11 cellular contexts compared by ENCODE assay signal in the genomic region with DNA sequence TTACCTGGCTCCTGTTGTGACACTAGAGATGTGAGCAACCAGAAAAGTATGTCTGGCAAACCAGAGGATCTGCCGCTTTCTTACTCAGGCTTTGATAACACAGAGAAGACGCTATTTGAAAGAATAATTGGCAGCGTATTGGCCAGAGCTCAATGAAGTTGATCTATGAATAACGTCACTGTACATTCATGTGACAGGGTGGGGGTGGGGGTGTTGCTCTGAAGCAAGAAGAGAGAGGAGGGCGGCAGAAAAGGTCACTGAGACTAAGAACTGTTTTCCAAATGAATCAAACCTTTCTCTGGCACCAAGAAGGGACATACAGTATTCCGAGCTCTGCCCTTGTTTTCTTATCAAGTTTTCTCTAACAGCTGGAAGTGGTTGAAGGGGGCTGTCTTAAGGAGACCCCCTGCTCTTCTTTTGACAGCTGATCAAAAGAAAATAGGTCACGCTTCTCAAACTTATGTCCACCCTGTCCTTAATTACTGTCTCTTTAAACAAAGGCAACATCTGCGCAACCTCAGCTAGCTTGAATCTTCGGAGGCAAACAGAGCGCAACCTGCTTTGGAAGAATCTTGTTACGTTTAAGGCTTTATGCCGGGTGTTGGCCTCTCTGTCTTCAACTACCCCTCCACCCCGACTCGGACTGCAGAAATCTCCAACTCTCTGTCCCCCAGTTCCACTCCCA. TPM values are rescaled to one million over a fixed set of nuclear protein-coding genes. Genes with fewer than 3 reads are reported as not detected.
DNase-seq lines count a peak whose midpoint lies in the region; FAIRE-seq and TF ChIP-seq lines count a peak whose summit lies in the region.
"Had no signal": no experiment of that assay in that cellular context is flagged by ENCODE, and none has a peak within 500 bp of the region (broad histone marks: within the 10 kb centered on the region; RNA-seq: fewer than 3 reads in every experiment).

No MANE protein-coding gene starts in this region.

- peaks cover 7% of the 10 kb centered on the region for H4K20me1 ChIP-seq in astrocyte (ENCODE audit: insufficient read depth, low read length)

- no peak overlapping the region for H3K27ac Mint-ChIP-seq in HFFc6
- peak overlapping the region; percentile 48 for H3K27ac Mint-ChIP-seq in astrocyte (ENCODE audit: unreplicated experiment)
- H3K27ac Mint-ChIP-seq in nephron progenitor cell: no peak overlapping the region

- H3K36me3 Mint-ChIP-seq in HFFc6 (ENCODE audit: low read depth) (peaks cover 11% of the 10 kb centered on the region), astrocyte (ENCODE audit: low read depth, unreplicated experiment) (peaks cover 3% of the 10 kb centered on the region), nephron progenitor cell (ENCODE audit: low read depth) (no peaks in the 10 kb centered on the region)

- no peak overlapping the region for H3K4me3 ChIP-seq in astrocyte (ENCODE audit: insufficient read depth, low read depth, low read length)
- H3K4me3 ChIP-seq in kidney (ENCODE audit: low read length in 2 of 2): no peak overlapping the region

- no peak for FAIRE-seq in astrocyte (lab: Jason Lieb, UNC)
- no peak for FAIRE-seq in kidney (lab: Jason Lieb, UNC)

- DNase-seq in NCI-H1105 treated with DMSO at 0.1 percent for 48 hours (lab: John Stamatoyannopoulos, UW) (peak; percentile 15), NCI-H1105 (lab: John Stamatoyannopoulos, UW) (no peak), HFFc6 (no peak), astrocyte (ENCODE audit: low read depth) (no peak), nephron progenitor cell (no peak), pons (ENCODE audit: low spot score) (no peak), RKO (ENCODE audit: low spot score) (no peak), kidney (no peak)
- DNase-seq: brain microvascular endothelial cell, transverse colon had no signal

- no peaks in the 10 kb centered on the region for H3K79me2 ChIP-seq in astrocyte (ENCODE audit: insufficient read depth, low read length)

- no peak overlapping the region for H3K27ac ChIP-seq in astrocyte (ENCODE audit: low read depth, low read length)
- H3K27ac ChIP-seq in kidney (ENCODE audit: low read depth in 2 of 2, low read length in 2 of 2): no peak overlapping the region
- H3K27ac ChIP-seq: brain microvascular endothelial cell, transverse colon had no signal

- H3K27me3 Mint-ChIP-seq in HFFc6 (ENCODE audit: insufficient read depth) (peaks cover 79% of the 10 kb centered on the region), astrocyte (ENCODE audit: low read depth, unreplicated experiment) (peaks cover 70% of the 10 kb centered on the region), nephron progenitor cell (ENCODE audit: low read depth, poor library complexity) (peaks cover 100% of the 10 kb centered on the region)

- peak overlapping the region; percentile 86; the same call in 1 of the 2 replicates for H3K4me3 Mint-ChIP-seq in HFFc6
- H3K4me3 Mint-ChIP-seq in astrocyte (ENCODE audit: unreplicated experiment): peak overlapping the region; percentile 82
- peak overlapping the region; percentile 80 for H3K4me3 Mint-ChIP-seq in nephron progenitor cell

- H3K4me1 ChIP-seq in astrocyte (ENCODE audit: insufficient read depth, low read length) (peaks cover 12% of the 10 kb centered on the region), kidney (ENCODE audit: control insufficient read depth in 1 of 2, insufficient read depth in 1 of 2, low read depth in 1 of 2, low read length in 2 of 2) (peaks cover 3 to 24% of the 10 kb centered on the region in 2 donors)

- no peaks in the 10 kb centered on the region for H3K36me3 ChIP-seq in astrocyte (ENCODE audit: insufficient read depth, low read length)
- no peaks in the 10 kb centered on the region for H3K36me3 ChIP-seq in kidney (ENCODE audit: control insufficient read depth in 1 of 2, insufficient read depth in 2 of 2, low read length in 2 of 2)
- H3K36me3 ChIP-seq: brain microvascular endothelial cell, transverse colon had no signal

- intact Hi-C loops in kidney (cut with DNase I): no loop called here

- peaks cover 91% of the 10 kb centered on the region for H3K27me3 ChIP-seq in astrocyte (ENCODE audit: insufficient read depth, low read length)

- no peak for TF ChIP-seq CTCF in HFFc6 (IDR thresholded peaks at IDR 0.05)
- TF ChIP-seq CTCF in astrocyte (IDR thresholded peaks at IDR 0.05; ENCODE audit: insufficient read depth, low read depth, low read length): no peak
- no peak for TF ChIP-seq CTCF in nephron progenitor cell (IDR thresholded peaks at IDR 0.05)
- TF ChIP-seq CTCF in kidney (IDR thresholded peaks at IDR 0.05; ENCODE audit: borderline replicate concordance, extremely low read depth, insufficient read depth): no peak

- no peak overlapping the region for H2AFZ ChIP-seq in astrocyte (ENCODE audit: low read depth, low read length)

- H3K4me2 ChIP-seq in astrocyte (ENCODE audit: low read length): no peak overlapping the region

- H3K9ac ChIP-seq in astrocyte (ENCODE audit: low read length) (no peak overlapping the region), kidney (ENCODE audit: low read length in 2 of 2) (no peak overlapping the region)

- H3K9me3 ChIP-seq in astrocyte (ENCODE audit: insufficient read depth, low read depth, low read length): peaks cover 4% of the 10 kb centered on the region
- H3K9me3 ChIP-seq in kidney (ENCODE audit: control insufficient read depth in 1 of 2, low read length in 2 of 2): peaks cover 0 to 3% of the 10 kb centered on the region in 2 donors
- H3K9me3 ChIP-seq: transverse colon had no signal

- H3K4me1 Mint-ChIP-seq in HFFc6 (ENCODE audit: low read depth) (peaks cover 43% of the 10 kb centered on the region), astrocyte (ENCODE audit: low read depth, unreplicated experiment) (peaks cover 11% of the 10 kb centered on the region), nephron progenitor cell (peaks cover 50% of the 10 kb centered on the region)

- H3K9me3 Mint-ChIP-seq in HFFc6 (peaks cover 4% of the 10 kb centered on the region), astrocyte (ENCODE audit: unreplicated experiment) (peaks cover 15% of the 10 kb centered on the region), nephron progenitor cell (peaks cover 4% of the 10 kb centered on the region)

RNA-seq across cellular contexts. Expression of a gene that starts 1.5 kb away (rescaled TPM):
- total RNA-seq in HFFc6 (2021; fragmentation: NEBNext Ultra II Directional; extraction: Animal tissue kit (Norgen Biotek cat#: 25700)): under 1 TPM; 0.10 to 0.40 (median 0.18) TPM
- total RNA-seq in astrocyte (5.2 and 6.2 TPM in 2 replicates), kidney (0.22 TPM)
- polyA plus RNA-seq in kidney (ENCODE audit: insufficient read depth, low read depth, low replicate concordance): 0.02 TPM
- total RNA-seq: mononuclear cell had no signal
